Comparison of ENCODE assay signal across 1 cellular context in the genomic region with DNA sequence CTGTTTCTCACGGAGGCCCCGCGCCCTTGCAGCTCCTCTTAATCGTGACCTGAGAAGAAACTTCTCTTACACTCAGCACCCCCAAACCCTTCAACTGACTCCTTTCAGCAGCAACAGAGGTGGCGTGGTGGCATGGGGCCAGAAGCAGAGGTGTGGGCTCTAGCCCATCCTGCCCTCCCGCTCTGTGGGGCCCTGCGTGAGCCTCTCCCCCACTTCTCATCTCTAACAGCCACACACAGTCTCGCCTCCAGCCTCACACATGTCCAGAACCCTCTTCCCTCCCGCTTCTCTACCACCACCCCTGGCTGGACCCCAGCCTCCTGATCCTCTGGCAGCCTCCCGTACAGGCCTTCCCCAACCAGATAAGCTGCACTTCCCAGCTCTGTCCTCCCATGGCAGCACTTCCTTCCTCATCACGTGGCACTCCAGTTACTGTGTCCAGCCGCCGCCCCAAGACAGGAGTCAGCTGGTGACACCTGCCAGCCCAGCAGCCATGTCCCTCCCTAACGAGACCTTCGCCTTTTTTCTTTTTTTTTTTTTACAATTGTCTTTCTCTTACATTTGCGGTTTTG.
TF ChIP-seq lines count a peak whose summit lies in the region.

No MANE protein-coding gene starts in this region.

TF ChIP-seq in HCT116, 20 proteins besides CTCF, POLR2A, EP300 and RAD21 (continued from another document):
- TF ChIP-seq REST (IDR thresholded peaks at IDR 0.05; ENCODE audit: low read depth): no peak
- TF ChIP-seq ZBTB33 (IDR thresholded peaks at IDR 0.05; ENCODE audit: extremely low read depth, insufficient replicate concordance, low read length): no peak
- no peak for TF ChIP-seq CBX3 (IDR thresholded peaks at IDR 0.05; ENCODE audit: low read depth)
- no peak for TF ChIP-seq JUND (IDR thresholded peaks at IDR 0.05)
- no peak for TF ChIP-seq EZH2 (IDR thresholded peaks at IDR 0.05)
- no peak for TF ChIP-seq SP1 (IDR thresholded peaks at IDR 0.05; ENCODE audit: low read depth)
- TF ChIP-seq YY1 (IDR thresholded peaks at IDR 0.05; ENCODE audit: extremely low read depth, insufficient replicate concordance, low read depth, low read length): no peak
- no peak for TF ChIP-seq MAX (IDR thresholded peaks at IDR 0.05)
- no peak for TF ChIP-seq TCF7L2 (IDR thresholded peaks at IDR 0.05; ENCODE audit: borderline replicate concordance, extremely low read depth, insufficient read depth, insufficient read length)
- no peak for TF ChIP-seq SRF (IDR thresholded peaks at IDR 0.05; ENCODE audit: low read depth)
- TF ChIP-seq EZH2phosphoT487 (IDR thresholded peaks at IDR 0.05; ENCODE audit: borderline replicate concordance): no peak
